9 cellular contexts compared by ENCODE assay signal in the genomic region with DNA sequence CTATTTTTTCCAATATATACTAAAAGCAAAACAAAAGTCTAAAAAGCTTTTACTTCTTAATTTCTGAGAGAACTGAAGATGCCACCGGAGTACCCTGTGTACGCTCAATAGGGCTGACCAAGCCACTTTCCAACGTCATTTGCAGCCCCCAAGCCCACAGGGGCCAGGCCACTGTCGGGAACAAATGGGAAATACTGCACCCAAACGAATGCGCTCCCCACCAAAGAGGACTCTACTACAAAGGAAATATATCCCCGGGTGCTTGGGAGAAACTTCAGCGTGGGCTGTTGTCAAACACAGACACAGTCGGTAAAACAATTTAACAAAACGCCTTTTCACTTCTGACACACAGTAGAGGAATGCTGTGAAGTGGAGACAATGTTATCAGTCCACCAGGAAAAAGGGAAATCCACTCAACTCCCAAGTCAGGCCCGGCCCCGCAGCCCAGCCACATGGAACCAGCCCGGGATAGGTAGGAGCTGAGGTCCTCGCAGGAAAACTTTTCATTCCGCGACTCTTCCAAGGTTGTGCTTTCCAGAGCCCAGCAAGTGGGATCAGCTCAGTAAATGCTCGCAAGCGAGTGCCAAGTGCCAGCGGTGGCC. TPM values are rescaled to one million over a fixed set of nuclear protein-coding genes. Genes with fewer than 3 reads are reported as not detected.
A peak's percentile ranks its signal among the peaks of the same experiment; 100 is the strongest.
DNase-seq lines count a peak whose midpoint lies in the region; ATAC-seq and TF ChIP-seq lines count a peak whose summit lies in the region.
"Had no signal": no experiment of that assay in that cellular context is flagged by ENCODE, and none has a peak within 500 bp of the region (broad histone marks: within the 10 kb centered on the region; RNA-seq: fewer than 3 reads in every experiment).

No MANE protein-coding gene starts in this region.

- no peak for TF ChIP-seq CTCF in activated CD8-positive, alpha-beta T cell treated with anti-CD3 and anti-CD28 coated beads for 36 hours (IDR thresholded peaks at IDR 0.05)
- TF ChIP-seq CTCF in heart right ventricle (IDR thresholded peaks at IDR 0.05), result no peak

- peak overlapping the region; percentile 68 to 91 (median 85) for H3K27ac ChIP-seq in heart right ventricle

- H3K27me3 Mint-ChIP-seq in activated CD8-positive, alpha-beta T cell treated with anti-CD3 and anti-CD28 coated beads for 36 hours, result peaks cover 51% of the 10 kb centered on the region

- intact Hi-C loops in activated CD8-positive, alpha-beta T cell treated with anti-CD3 and anti-CD28 coated beads for 36 hours (cut with micrococcal nuclease), result loop anchor here (10.0 kb wide), 1 partner anchor 139 kb away; no protein-coding TSS in a partner anchor
- intact Hi-C loops in heart right ventricle (cut with DNase I) (loop anchor here in 9 of 10 donors (2.0 to 10.0 kb wide), 10 partner anchors 36 to 151 kb away; no protein-coding TSS in a partner anchor), sciatic nerve (cut with DNase I) (loop anchor here (10.0 kb wide), 1 partner anchor 69 kb away; no protein-coding TSS in a partner anchor)

- no peak for ATAC-seq in activated CD8-positive, alpha-beta T cell treated with anti-CD3 and anti-CD28 coated beads for 36 hours
- ATAC-seq in heart right ventricle, result peak; percentile 16 to 58 (median 26)
- peak; percentile 4 for ATAC-seq in sciatic nerve
- no peak for ATAC-seq in HG02623 (IDR thresholded peaks at IDR 0.05; ENCODE audit: unreplicated experiment)
- no peak for ATAC-seq in HG03196 (IDR thresholded peaks at IDR 0.05; ENCODE audit: unreplicated experiment)

- no peak overlapping the region for H3K27ac Mint-ChIP-seq in activated CD8-positive, alpha-beta T cell treated with anti-CD3 and anti-CD28 coated beads for 36 hours
- H3K27ac Mint-ChIP-seq: CD4-positive, CD25-positive, alpha-beta regulatory T cell had no signal

- H3K9me3 Mint-ChIP-seq in activated CD8-positive, alpha-beta T cell treated with anti-CD3 and anti-CD28 coated beads for 36 hours, result no peaks in the 10 kb centered on the region

- peaks cover 10% of the 10 kb centered on the region for H3K4me1 Mint-ChIP-seq in activated CD8-positive, alpha-beta T cell treated with anti-CD3 and anti-CD28 coated beads for 36 hours (ENCODE audit: low read depth)

- CTCF ChIA-PET in activated CD8-positive, alpha-beta T cell treated with anti-CD3 and anti-CD28 coated beads for 36 hours (lab: Charles Lee), result interaction anchor here (1.4 kb wide), 1 partner anchor 56 kb away, joined by 3 read pairs; no protein-coding TSS in a partner anchor

- 11 to 13% methylated on average over 19 of the region's 19 CpGs for WGBS in heart right ventricle, 2 donors

- no peaks in the 10 kb centered on the region for H3K36me3 Mint-ChIP-seq in activated CD8-positive, alpha-beta T cell treated with anti-CD3 and anti-CD28 coated beads for 36 hours (ENCODE audit: low read depth)
- H3K36me3 Mint-ChIP-seq: CD4-positive, CD25-positive, alpha-beta regulatory T cell had no signal

- H3K4me3 ChIP-seq in heart right ventricle, result peak overlapping the region; percentile 56 to 97 (median 80)

- POLR2A ChIA-PET in activated CD8-positive, alpha-beta T cell treated with anti-CD3 and anti-CD28 coated beads for 36 hours (lab: Charles Lee), result no interaction called here

- H3K36me3 ChIP-seq in heart right ventricle, result no peaks in the 10 kb centered on the region

- peak; percentile 31 for DNase-seq in NCI-H748 (lab: John Stamatoyannopoulos, UW; ENCODE audit: unreplicated experiment)
- no peak for DNase-seq in NCI-H748 treated with DMSO at 0.1 percent for 48 hours (lab: John Stamatoyannopoulos, UW)
- no peak for DNase-seq in activated CD8-positive, alpha-beta T cell treated with anti-CD3 and anti-CD28 coated beads for 36 hours
- peak; percentile 20 to 29 for DNase-seq in heart right ventricle
- peak; percentile 54 for DNase-seq in sciatic nerve (ENCODE audit: low spot score)
- no peak for DNase-seq in GM19240 (ENCODE audit: insufficient read length, low spot score)
- DNase-seq: CD4-positive, CD25-positive, alpha-beta regulatory T cell had no signal

- H3K27me3 ChIP-seq in heart right ventricle, result peaks cover 0 to 61% (median 0%) of the 10 kb centered on the region in 7 donors

- H3K4me3 Mint-ChIP-seq in activated CD8-positive, alpha-beta T cell treated with anti-CD3 and anti-CD28 coated beads for 36 hours, result peak overlapping the region; percentile 48

- no peaks in the 10 kb centered on the region for H3K9me3 ChIP-seq in heart right ventricle

- peaks cover 7 to 58% (median 43%) of the 10 kb centered on the region in 9 donors for H3K4me1 ChIP-seq in heart right ventricle

RNA-seq across cellular contexts. Expression of gene PARD3, which starts 1.4 kb away (rescaled TPM):
- 1 to 10 TPM; 1.6 to 2.0 TPM for total RNA-seq in activated CD8-positive, alpha-beta T cell treated with anti-CD3 and anti-CD28 coated beads for 36 hours
- total RNA-seq in heart right ventricle (10 to 100 TPM; 28.8 to 41.8 (median 34.2) TPM), sciatic nerve (46.1 TPM)
- polyA plus RNA-seq in heart right ventricle, result 10 to 100 TPM; 19.7 to 37.6 TPM

Comparison
In these comparisons a context has a peak if more than half of its experiments do, and no peak if none do; other contexts are left out.
1. DNase-seq: peak in NCI-H748 (single experiment), heart right ventricle (2 of 2) and sciatic nerve (single experiment); none in NCI-H748 treated with DMSO at 0.1 percent for 48 hours (single experiment), activated CD8-positive, alpha-beta T cell treated with anti-CD3 and anti-CD28 coated beads for 36 hours (single experiment) and GM19240 (single experiment).
2. ATAC-seq: peak in heart right ventricle (8 of 8) and sciatic nerve (single experiment); none in activated CD8-positive, alpha-beta T cell treated with anti-CD3 and anti-CD28 coated beads for 36 hours (single experiment), HG02623 (single experiment) and HG03196 (single experiment).
3. RNA of gene PARD3, which starts 1.4 kb away (total RNA-seq): 46.1 TPM in sciatic nerve (single experiment) and 28.8 to 41.8 TPM in heart right ventricle; 1.6 to 2.0 TPM in activated CD8-positive, alpha-beta T cell treated with anti-CD3 and anti-CD28 coated beads for 36 hours; every median in the first group is over 4 times any median in the second.